ENCODE assay signal across 8 cellular contexts in the genomic region with DNA sequence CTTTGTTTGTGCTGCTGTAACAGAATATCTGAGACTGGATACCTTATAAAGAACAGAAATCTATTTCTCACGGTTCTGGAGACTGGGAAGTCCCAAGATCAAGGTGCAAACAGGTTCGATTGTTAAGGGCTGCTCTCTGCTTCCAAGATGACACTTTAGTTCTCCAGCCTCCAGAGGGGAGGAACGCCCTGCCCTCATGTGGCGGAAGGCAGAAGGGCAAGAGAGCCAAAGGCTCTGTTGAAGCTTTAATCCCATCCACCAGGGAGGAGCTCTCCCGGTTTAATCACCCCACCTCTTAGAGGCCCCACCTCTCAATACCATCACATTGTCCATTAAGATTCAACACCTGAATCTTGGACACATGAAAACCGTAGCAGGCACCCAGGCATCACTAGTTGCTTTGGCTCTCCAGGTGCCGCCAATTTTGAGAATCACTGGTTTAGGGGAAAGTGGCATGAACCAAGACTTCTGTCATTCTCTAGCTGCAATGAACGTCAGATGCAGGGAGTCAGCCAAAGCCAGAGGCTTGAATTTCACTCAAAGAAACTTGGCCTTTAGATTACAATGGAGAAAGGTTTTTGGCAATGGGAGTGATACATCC.
DNase-seq lines count a peak whose midpoint lies in the region; ATAC-seq lines count a peak whose summit lies in the region.

No MANE protein-coding gene starts in this region.

- peak; percentile 16 for DNase-seq in COR-L47 (lab: John Stamatoyannopoulos, UW)
- DNase-seq in NCI-H226: peak; percentile 37
- DNase-seq in activated CD8-positive, alpha-beta memory T cell treated with anti-CD3 and anti-CD28 coated beads, Interleukin-2, amount 50 U/mL, for 48 hours: peak; percentile 59
- peak; percentile 47 for DNase-seq in fibroblast of peridontal ligament (ENCODE audit: extremely low read depth)
- DNase-seq in pons (ENCODE audit: low spot score): peak; percentile 24

- ATAC-seq in GM21529 (IDR thresholded peaks at IDR 0.05; ENCODE audit: unreplicated experiment) (peak; percentile 89), GM18870 (IDR thresholded peaks at IDR 0.05; ENCODE audit: unreplicated experiment) (no peak), GM18873 (IDR thresholded peaks at IDR 0.05; ENCODE audit: low FRiP score, unreplicated experiment) (no peak)
